In the genomic region with DNA sequence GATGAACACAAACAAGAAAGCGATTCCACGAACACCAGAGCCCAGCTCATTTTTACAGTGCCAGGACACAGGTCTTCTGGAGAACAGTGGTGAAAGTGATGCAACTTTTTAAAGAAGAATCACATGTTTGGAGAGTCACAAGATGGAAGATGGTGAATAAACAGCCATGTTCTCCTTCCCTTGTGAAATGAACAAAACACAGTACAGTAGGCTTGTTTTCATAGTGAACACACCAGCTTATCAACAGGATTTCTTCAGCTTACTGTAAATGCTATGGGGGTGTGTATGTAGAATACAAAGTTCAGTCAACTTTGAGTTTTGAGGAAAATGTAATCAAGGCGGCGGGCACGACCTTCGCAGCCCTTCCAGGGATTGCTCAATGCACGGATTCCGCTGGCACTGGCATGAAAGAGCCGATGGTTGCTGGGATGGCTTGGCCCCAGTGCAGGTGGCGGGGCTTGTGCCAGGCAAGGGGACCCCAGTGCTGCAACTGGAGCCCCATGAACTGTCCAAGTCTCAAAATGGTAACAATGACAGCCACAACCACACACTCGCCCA, we compare ENCODE assay signal across 1 cellular context.
TF ChIP-seq lines count a peak whose summit lies in the region.

No MANE protein-coding gene starts in this region.

TF ChIP-seq in HepG2, 621 proteins besides CTCF, POLR2A, EP300 and RAD21 (continued from another document and continues in another):
- TF ChIP-seq, protein P1, sequence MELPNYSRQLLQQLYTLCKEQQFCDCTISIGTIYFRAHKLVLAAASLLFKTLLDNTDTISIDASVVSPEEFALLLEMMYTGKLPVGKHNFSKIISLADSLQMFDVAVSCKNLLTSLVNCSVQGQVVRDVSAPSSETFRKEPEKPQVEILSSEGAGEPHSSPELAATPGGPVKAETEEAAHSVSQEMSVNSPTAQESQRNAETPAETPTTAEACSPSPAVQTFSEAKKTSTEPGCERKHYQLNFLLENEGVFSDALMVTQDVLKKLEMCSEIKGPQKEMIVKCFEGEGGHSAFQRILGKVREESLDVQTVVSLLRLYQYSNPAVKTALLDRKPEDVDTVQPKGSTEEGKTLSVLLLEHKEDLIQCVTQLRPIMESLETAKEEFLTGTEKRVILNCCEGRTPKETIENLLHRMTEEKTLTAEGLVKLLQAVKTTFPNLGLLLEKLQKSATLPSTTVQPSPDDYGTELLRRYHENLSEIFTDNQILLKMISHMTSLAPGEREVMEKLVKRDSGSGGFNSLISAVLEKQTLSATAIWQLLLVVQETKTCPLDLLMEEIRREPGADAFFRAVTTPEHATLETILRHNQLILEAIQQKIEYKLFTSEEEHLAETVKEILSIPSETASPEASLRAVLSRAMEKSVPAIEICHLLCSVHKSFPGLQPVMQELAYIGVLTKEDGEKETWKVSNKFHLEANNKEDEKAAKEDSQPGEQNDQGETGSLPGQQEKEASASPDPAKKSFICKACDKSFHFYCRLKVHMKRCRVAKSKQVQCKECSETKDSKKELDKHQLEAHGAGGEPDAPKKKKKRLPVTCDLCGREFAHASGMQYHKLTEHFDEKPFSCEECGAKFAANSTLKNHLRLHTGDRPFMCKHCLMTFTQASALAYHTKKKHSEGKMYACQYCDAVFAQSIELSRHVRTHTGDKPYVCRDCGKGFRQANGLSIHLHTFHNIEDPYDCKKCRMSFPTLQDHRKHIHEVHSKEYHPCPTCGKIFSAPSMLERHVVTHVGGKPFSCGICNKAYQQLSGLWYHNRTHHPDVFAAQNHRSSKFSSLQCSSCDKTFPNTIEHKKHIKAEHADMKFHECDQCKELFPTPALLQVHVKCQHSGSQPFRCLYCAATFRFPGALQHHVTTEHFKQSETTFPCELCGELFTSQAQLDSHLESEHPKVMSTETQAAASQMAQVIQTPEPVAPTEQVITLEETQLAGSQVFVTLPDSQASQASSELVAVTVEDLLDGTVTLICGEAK (IDR thresholded peaks at IDR 0.05): no peak
- TF ChIP-seq, protein P1 (CRISPR knock-in tag; IDR thresholded peaks at IDR 0.05): peak; percentile 41; the same call in 1 of the 2 replicates
- TF ChIP-seq GATAD2A (CRISPR knock-in tag; IDR thresholded peaks at IDR 0.05) (peak; percentile 98), ZNF232 (CRISPR knock-in tag; IDR thresholded peaks at IDR 0.05; ENCODE audit: borderline replicate concordance) (0 out of 2 replicates have a peak, but pooled peaks have one; percentile 23), SIX4 (CRISPR knock-in tag; IDR thresholded peaks at IDR 0.05) (peak; percentile 65), GATAD1 (CRISPR knock-in tag; IDR thresholded peaks at IDR 0.05) (peak; percentile 47; the same call in 1 of the 2 replicates), SKIL (CRISPR knock-in tag; IDR thresholded peaks at IDR 0.05; ENCODE audit: borderline replicate concordance) (peak; percentile 86), POGK (CRISPR knock-in tag; conservative IDR thresholded peaks at IDR 0.05) (peak; percentile 78), HNRNPL (IDR thresholded peaks at IDR 0.05; ENCODE audit: low read depth, low read length) (peak; percentile 99), ZNF768 (CRISPR knock-in tag; IDR thresholded peaks at IDR 0.05) (no peak), SALL2 (CRISPR knock-in tag; IDR thresholded peaks at IDR 0.05) (no peak), KLF12 (CRISPR knock-in tag; IDR thresholded peaks at IDR 0.05; ENCODE audit: borderline replicate concordance) (no peak), NFKBIZ (CRISPR knock-in tag; IDR thresholded peaks at IDR 0.05) (peak; percentile 94; the same call in 1 of the 2 replicates), ZNF264 (CRISPR knock-in tag; IDR thresholded peaks at IDR 0.05) (no peak), ZNF12 (CRISPR knock-in tag; IDR thresholded peaks at IDR 0.05) (peak; percentile 53; the same call in 1 of the 2 replicates), FOXJ3 (CRISPR knock-in tag; IDR thresholded peaks at IDR 0.05; ENCODE audit: borderline replicate concordance) (peak; percentile 91), HOXA3 (CRISPR knock-in tag; IDR thresholded peaks at IDR 0.05) (peak; percentile 81), ZNF143 (CRISPR knock-in tag; IDR thresholded peaks at IDR 0.05) (peak; percentile 40; the same call in 1 of the 2 replicates)
- TF ChIP-seq, protein P2, sequence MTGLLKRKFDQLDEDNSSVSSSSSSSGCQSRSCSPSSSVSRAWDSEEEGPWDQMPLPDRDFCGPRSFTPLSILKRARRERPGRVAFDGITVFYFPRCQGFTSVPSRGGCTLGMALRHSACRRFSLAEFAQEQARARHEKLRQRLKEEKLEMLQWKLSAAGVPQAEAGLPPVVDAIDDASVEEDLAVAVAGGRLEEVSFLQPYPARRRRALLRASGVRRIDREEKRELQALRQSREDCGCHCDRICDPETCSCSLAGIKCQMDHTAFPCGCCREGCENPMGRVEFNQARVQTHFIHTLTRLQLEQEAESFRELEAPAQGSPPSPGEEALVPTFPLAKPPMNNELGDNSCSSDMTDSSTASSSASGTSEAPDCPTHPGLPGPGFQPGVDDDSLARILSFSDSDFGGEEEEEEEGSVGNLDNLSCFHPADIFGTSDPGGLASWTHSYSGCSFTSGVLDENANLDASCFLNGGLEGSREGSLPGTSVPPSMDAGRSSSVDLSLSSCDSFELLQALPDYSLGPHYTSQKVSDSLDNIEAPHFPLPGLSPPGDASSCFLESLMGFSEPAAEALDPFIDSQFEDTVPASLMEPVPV (CRISPR knock-in tag; IDR thresholded peaks at IDR 0.05): 0 out of 2 replicates have a peak, but pooled peaks have one; percentile 32
- TF ChIP-seq, protein P3, sequence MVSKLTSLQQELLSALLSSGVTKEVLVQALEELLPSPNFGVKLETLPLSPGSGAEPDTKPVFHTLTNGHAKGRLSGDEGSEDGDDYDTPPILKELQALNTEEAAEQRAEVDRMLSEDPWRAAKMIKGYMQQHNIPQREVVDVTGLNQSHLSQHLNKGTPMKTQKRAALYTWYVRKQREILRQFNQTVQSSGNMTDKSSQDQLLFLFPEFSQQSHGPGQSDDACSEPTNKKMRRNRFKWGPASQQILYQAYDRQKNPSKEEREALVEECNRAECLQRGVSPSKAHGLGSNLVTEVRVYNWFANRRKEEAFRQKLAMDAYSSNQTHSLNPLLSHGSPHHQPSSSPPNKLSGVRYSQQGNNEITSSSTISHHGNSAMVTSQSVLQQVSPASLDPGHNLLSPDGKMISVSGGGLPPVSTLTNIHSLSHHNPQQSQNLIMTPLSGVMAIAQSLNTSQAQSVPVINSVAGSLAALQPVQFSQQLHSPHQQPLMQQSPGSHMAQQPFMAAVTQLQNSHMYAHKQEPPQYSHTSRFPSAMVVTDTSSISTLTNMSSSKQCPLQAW (CRISPR knock-in tag; IDR thresholded peaks at IDR 0.05): peak; percentile 71
- TF ChIP-seq, protein P4, sequence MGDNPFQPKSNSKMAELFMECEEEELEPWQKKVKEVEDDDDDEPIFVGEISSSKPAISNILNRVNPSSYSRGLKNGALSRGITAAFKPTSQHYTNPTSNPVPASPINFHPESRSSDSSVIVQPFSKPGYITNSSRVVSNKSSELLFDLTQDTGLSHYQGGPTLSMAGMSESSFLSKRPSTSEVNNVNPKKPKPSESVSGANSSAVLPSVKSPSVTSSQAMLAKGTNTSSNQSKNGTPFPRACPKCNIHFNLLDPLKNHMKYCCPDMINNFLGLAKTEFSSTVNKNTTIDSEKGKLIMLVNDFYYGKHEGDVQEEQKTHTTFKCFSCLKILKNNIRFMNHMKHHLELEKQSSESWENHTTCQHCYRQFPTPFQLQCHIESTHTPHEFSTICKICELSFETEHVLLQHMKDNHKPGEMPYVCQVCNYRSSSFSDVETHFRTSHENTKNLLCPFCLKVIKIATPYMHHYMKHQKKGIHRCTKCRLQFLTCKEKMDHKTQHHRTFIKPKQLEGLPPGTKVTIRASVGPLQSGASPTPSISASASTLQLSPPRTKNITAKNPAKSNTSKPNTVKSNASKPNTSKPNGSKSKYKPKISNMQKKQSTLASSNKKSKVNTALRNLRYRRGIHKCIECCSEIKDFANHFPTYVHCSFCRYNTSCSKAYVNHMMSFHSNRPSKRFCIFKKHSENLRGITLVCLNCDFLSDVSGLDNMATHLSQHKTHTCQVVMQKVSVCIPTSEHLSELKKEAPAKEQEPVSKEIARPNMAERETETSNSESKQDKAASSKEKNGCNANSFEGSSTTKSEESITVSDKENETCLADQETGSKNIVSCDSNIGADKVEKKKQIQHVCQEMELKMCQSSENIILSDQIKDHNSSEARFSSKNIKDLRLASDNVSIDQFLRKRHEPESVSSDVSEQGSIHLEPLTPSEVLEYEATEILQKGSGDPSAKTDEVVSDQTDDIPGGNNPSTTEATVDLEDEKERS (CRISPR knock-in tag; IDR thresholded peaks at IDR 0.05): peak; percentile 66; the same call in 1 of the 2 replicates
- TF ChIP-seq, protein P5, sequence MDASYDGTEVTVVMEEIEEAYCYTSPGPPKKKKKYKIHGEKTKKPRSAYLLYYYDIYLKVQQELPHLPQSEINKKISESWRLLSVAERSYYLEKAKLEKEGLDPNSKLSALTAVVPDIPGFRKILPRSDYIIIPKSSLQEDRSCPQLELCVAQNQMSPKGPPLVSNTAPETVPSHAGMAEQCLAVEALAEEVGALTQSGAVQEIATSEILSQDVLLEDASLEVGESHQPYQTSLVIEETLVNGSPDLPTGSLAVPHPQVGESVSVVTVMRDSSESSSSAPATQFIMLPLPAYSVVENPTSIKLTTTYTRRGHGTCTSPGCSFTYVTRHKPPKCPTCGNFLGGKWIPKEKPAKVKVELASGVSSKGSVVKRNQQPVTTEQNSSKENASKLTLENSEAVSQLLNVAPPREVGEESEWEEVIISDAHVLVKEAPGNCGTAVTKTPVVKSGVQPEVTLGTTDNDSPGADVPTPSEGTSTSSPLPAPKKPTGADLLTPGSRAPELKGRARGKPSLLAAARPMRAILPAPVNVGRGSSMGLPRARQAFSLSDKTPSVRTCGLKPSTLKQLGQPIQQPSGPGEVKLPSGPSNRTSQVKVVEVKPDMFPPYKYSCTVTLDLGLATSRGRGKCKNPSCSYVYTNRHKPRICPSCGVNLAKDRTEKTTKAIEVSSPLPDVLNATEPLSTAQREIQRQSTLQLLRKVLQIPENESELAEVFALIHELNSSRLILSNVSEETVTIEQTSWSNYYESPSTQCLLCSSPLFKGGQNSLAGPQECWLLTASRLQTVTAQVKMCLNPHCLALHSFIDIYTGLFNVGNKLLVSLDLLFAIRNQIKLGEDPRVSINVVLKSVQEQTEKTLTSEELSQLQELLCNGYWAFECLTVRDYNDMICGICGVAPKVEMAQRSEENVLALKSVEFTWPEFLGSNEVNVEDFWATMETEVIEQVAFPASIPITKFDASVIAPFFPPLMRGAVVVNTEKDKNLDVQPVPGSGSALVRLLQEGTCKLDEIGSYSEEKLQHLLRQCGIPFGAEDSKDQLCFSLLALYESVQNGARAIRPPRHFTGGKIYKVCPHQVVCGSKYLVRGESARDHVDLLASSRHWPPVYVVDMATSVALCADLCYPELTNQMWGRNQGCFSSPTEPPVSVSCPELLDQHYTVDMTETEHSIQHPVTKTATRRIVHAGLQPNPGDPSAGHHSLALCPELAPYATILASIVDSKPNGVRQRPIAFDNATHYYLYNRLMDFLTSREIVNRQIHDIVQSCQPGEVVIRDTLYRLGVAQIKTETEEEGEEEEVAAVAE (CRISPR knock-in tag; IDR thresholded peaks at IDR 0.05; ENCODE audit: borderline replicate concordance): peak; percentile 76; the same call in 1 of the 2 replicates
